ENCODE assay signal across 19 cellular contexts in genomic region chr6:13175759-13176158, GRCh38.
A peak's percentile ranks its signal among the peaks of the same experiment; 100 is the strongest.
DNase-seq lines count a peak whose midpoint lies in the region; ATAC-seq and TF ChIP-seq lines count a peak whose summit lies in the region.
"Had no signal": no experiment of that assay in that cellular context is flagged by ENCODE, and none has a peak within 500 bp of the region (broad histone marks: within the 10 kb centered on the region; RNA-seq: fewer than 3 reads in every experiment).

No MANE protein-coding gene starts in this region.

- no peak for TF ChIP-seq POLR2A in NB4 (IDR thresholded peaks at IDR 0.05; ENCODE audit: extremely low read depth, insufficient read length)

- no peaks in the 10 kb centered on the region for H3K9me3 Mint-ChIP-seq in endodermal cell
- H3K9me3 Mint-ChIP-seq: T-cell had no signal

- no peak overlapping the region for H3K14ac ChIP-seq in mesenchymal stem cell (ENCODE audit: low read length in 2 of 2)

- no peak overlapping the region for H3K4me2 ChIP-seq in mesenchymal stem cell (ENCODE audit: low read length, poor library complexity, severe bottlenecking)

- peaks cover 7% of the 10 kb centered on the region for H3K4me1 Mint-ChIP-seq in endodermal cell

- H4K8ac ChIP-seq in mesenchymal stem cell (ENCODE audit: low read length), result peak overlapping the region; percentile 50

- no peaks in the 10 kb centered on the region for H3K79me1 ChIP-seq in mesenchymal stem cell (replicated peaks; ENCODE audit: low read length, poor library complexity, severe bottlenecking)

- peak; percentile 64 for DNase-seq in H7
- peak; percentile 17 for DNase-seq in NB4 (ENCODE audit: low read depth)
- peak; percentile 78 for DNase-seq in endodermal cell
- no peak for DNase-seq in mesenchymal stem cell
- DNase-seq in activated CD4-positive, CD25-positive, alpha-beta regulatory T cell treated with anti-CD3 and anti-CD28 coated beads, Interleukin-2, amount 50 U/mL, for 72 hours, result no peak
- no peak for DNase-seq in G401 (ENCODE audit: low spot score)
- no peak for DNase-seq in upper lobe of right lung
- DNase-seq in ureter (ENCODE audit: low spot score), result no peak
- DNase-seq: AML-193, DMS79 treated with DMSO at 0.1 percent for 48 hours, KBM-7, MV-4-11, NCI-H1930, NCI-H2171, NCI-H526 treated with DMSO at 0.1 percent for 48 hours, SHP77 treated with DMSO at 0.1 percent for 48 hours, T-cell had no signal

- no peak overlapping the region for H2AK5ac ChIP-seq in mesenchymal stem cell (ENCODE audit: low read length, severe bottlenecking)

- H3K27me3 ChIP-seq in H7 (ENCODE audit: control insufficient read depth, insufficient read depth, low read length) (no peaks in the 10 kb centered on the region), endodermal cell (ENCODE audit: control insufficient read depth, insufficient read depth, low read length, poor library complexity, severe bottlenecking) (no peaks in the 10 kb centered on the region), mesenchymal stem cell (ENCODE audit: control insufficient read depth in 1 of 2, insufficient read depth in 1 of 2, low read length in 2 of 2) (no peaks in the 10 kb centered on the region), upper lobe of right lung (no peaks in the 10 kb centered on the region)

- no peaks in the 10 kb centered on the region for H3K4me1 ChIP-seq in endodermal cell (ENCODE audit: control insufficient read depth, insufficient read depth, low read length)
- no peaks in the 10 kb centered on the region for H3K4me1 ChIP-seq in mesenchymal stem cell (ENCODE audit: control insufficient read depth, insufficient read depth, low read depth, low read length)
- peaks cover 5% of the 10 kb centered on the region for H3K4me1 ChIP-seq in upper lobe of right lung

- no peak overlapping the region for H2BK12ac ChIP-seq in mesenchymal stem cell (ENCODE audit: low read length in 2 of 2)

- H3K9me3 ChIP-seq in endodermal cell (ENCODE audit: control insufficient read depth, low read length), result no peaks in the 10 kb centered on the region
- no peaks in the 10 kb centered on the region for H3K9me3 ChIP-seq in mesenchymal stem cell (ENCODE audit: control insufficient read depth, low read length)
- no peaks in the 10 kb centered on the region for H3K9me3 ChIP-seq in upper lobe of right lung

- no peak overlapping the region for H3K4ac ChIP-seq in mesenchymal stem cell (ENCODE audit: low read depth in 1 of 2, low read length in 2 of 2)

- in situ Hi-C loops in G401 (cut with HindIII; ENCODE audit: low sequenced_read_pairs), result no loop called here

- H3K27me3 Mint-ChIP-seq in endodermal cell (ENCODE audit: insufficient read depth), result no peaks in the 10 kb centered on the region

- intact Hi-C loops in upper lobe of right lung (cut with DNase I), result no loop called here

- no peak overlapping the region for H3K27ac Mint-ChIP-seq in endodermal cell
- H3K27ac Mint-ChIP-seq: T-cell had no signal

- H4K91ac ChIP-seq in mesenchymal stem cell (ENCODE audit: low read length), result no peak overlapping the region

- TF ChIP-seq CTCF in NB4 (IDR thresholded peaks at IDR 0.05; ENCODE audit: low read depth, low read length) (no peak), endodermal cell (conservative IDR thresholded peaks at IDR 0.05) (peak; percentile 57), upper lobe of right lung (IDR thresholded peaks at IDR 0.05) (no peak)

- ATAC-seq in upper lobe of right lung, result no peak
- ATAC-seq: SK-N-SH treated with all-trans-retinoic acid at 6 μM for 48 hours, T-cell had no signal

- no peak overlapping the region for H3K23ac ChIP-seq in mesenchymal stem cell (ENCODE audit: low read length in 2 of 2)

- H2AFZ ChIP-seq in mesenchymal stem cell (ENCODE audit: low read depth, low read length), result no peak overlapping the region

- no peak overlapping the region for H3K4me3 Mint-ChIP-seq in endodermal cell
- H3K4me3 Mint-ChIP-seq: T-cell had no signal

- H3K36me3 ChIP-seq in H7 (replicated peaks; ENCODE audit: control insufficient read depth, insufficient read depth, low read length) (no peaks in the 10 kb centered on the region), endodermal cell (ENCODE audit: control insufficient read depth, insufficient read depth, low read length) (no peaks in the 10 kb centered on the region), mesenchymal stem cell (ENCODE audit: control insufficient read depth in 1 of 2, insufficient read depth in 2 of 2, low read depth in 1 of 2, low read length in 2 of 2) (no peaks in the 10 kb centered on the region), upper lobe of right lung (no peaks in the 10 kb centered on the region)

- no peak overlapping the region for H3K4me3 ChIP-seq in H7 (ENCODE audit: insufficient read depth, low read depth, low read length)
- H3K4me3 ChIP-seq in NB4 (ENCODE audit: low read depth, low read length), result no peak overlapping the region
- H3K4me3 ChIP-seq in endodermal cell (ENCODE audit: low read length), result no peak overlapping the region
- no peak overlapping the region for H3K4me3 ChIP-seq in mesenchymal stem cell (ENCODE audit: insufficient read depth in 1 of 2, low read depth in 1 of 2, low read length in 2 of 2)
- H3K4me3 ChIP-seq in upper lobe of right lung, result no peak overlapping the region

- H3K9ac ChIP-seq in endodermal cell (ENCODE audit: extremely low read depth, low read length, poor library complexity, severe bottlenecking), result no peak overlapping the region
- no peak overlapping the region for H3K9ac ChIP-seq in mesenchymal stem cell (ENCODE audit: low read length)

- H3K36me3 Mint-ChIP-seq in endodermal cell (ENCODE audit: low read depth), result no peaks in the 10 kb centered on the region
- H3K36me3 Mint-ChIP-seq: T-cell had no signal

- H2BK15ac ChIP-seq in mesenchymal stem cell (ENCODE audit: low read depth, poor library complexity, severe bottlenecking), result no peak overlapping the region

- H3K27ac ChIP-seq in endodermal cell (ENCODE audit: low read depth, low read length) (no peak overlapping the region), mesenchymal stem cell (ENCODE audit: low read length, poor library complexity, severe bottlenecking) (no peak overlapping the region), upper lobe of right lung (no peak overlapping the region)
- H3K27ac ChIP-seq: C4-2B had no signal

- H3K18ac ChIP-seq in mesenchymal stem cell (ENCODE audit: low read depth in 1 of 2, low read length in 2 of 2), result no peak overlapping the region

- no peak overlapping the region for H2BK5ac ChIP-seq in mesenchymal stem cell (ENCODE audit: low read depth, low read length, poor library complexity, severe bottlenecking)

- WGBS in endodermal cell (ENCODE audit: insufficient coverage in 1 of 2, insufficient read length in 1 of 2), 2 experiments, result 17 to 65% methylated on average over 1 to 4 of the region's 4 CpGs
- WGBS in mesenchymal stem cell, result 51% methylated on average over 4 of the region's 4 CpGs

- H2BK120ac ChIP-seq in mesenchymal stem cell (ENCODE audit: low read depth, low read length), result no peak overlapping the region

Comparison
In these comparisons a context has a peak if more than half of its experiments do, and no peak if none do; other contexts are left out.
1. DNase-seq: peak in H7 (single experiment), NB4 (single experiment) and endodermal cell (single experiment); none in mesenchymal stem cell (single experiment), activated CD4-positive, CD25-positive, alpha-beta regulatory T cell treated with anti-CD3 and anti-CD28 coated beads, Interleukin-2, amount 50 U/mL, for 72 hours (single experiment), G401 (single experiment), upper lobe of right lung (single experiment) and ureter (single experiment).